8 cellular contexts compared by ENCODE assay signal in the genomic region with DNA sequence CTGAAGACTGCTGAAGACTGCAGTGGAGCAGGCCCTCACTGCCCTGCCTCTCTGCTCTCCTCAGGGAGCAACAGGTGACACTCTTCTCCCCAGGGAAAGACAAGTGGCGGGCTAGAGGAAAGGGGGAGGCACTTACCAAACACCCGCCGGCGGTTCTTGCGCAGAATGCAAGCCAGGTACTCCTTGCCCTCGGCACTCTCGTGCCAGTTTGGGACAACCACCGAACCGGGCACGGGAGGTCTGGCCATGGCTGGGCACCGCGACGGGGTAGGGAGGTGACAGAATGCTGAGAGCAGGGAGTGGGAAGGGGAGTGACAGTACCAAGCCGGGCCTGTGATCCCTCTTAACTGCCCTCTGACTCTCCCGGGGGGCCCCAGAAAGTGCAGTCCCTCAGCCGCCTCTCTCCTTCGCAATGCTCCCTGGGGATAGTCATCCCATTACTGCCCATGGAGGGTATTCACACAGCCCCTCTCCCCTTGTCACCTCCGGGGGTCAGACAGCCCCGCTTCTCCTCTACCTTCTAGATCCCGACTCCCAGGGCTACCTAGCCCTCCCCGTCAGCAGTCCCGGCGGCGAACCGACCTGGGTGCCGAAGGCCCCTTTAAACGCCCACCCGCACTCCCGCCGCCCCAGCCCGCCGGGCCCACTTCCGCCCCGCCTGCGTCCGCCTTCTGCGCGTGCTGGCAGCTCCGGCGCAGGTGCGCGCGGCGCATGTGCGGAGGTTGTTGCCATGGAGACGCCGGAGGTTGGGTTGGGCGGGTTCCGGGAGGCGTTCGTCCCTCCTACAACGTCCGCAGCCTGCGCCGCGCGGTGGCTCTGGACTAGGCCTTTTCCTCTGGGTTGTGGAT. TPM values are rescaled to one million over a fixed set of nuclear protein-coding genes. Genes with fewer than 3 reads are reported as not detected.
DNase-seq lines count a peak whose midpoint lies in the region; ATAC-seq, FAIRE-seq and TF ChIP-seq lines count a peak whose summit lies in the region.

A gene with protein sequence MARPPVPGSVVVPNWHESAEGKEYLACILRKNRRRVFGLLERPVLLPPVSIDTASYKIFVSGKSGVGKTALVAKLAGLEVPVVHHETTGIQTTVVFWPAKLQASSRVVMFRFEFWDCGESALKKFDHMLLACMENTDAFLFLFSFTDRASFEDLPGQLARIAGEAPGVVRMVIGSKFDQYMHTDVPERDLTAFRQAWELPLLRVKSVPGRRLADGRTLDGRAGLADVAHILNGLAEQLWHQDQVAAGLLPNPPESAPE (minus strand): TSS at position 689 of the 848 bp plus-strand sequence. CDS start 441 bp downstream, at position 248.

- H3K9me3 ChIP-seq in HUES48 (ENCODE audit: control insufficient read depth, insufficient read depth, low read length) (no peaks in the 10 kb centered on the region), endothelial cell of umbilical vein (replicated peaks; ENCODE audit: control insufficient read depth, insufficient read depth, low read length) (no peaks in the 10 kb centered on the region)

- DNase-seq in COLO829 (ENCODE audit: low spot score), result peak; percentile 91
- DNase-seq in NOMO-1 treated with dmso at 0.1 percent for 144 hours (lab: John Stamatoyannopoulos, UW; ENCODE audit: unreplicated experiment), result peak; percentile 85
- DNase-seq in activated CD8-positive, alpha-beta memory T cell treated with anti-CD3 and anti-CD28 coated beads, Interleukin-2, amount 50 U/mL, for 4 hours, result peak; percentile 97
- DNase-seq in endothelial cell of umbilical vein (ENCODE audit: low read depth, low spot score), result peak; percentile 89
- peak; percentile 82 for DNase-seq in middle frontal gyrus (ENCODE audit: extremely low spot score, low spot score)
- DNase-seq in stimulated activated CD8-positive, alpha-beta memory T cell treated with anti-CD3 and anti-CD28 coated beads, Interleukin-2, amount 100 ng/mL, for 48 hours (ENCODE audit: low read depth in 2 of 2), result peak; percentile 95 to 96

- H3K4me1 ChIP-seq in HUES48 (ENCODE audit: control insufficient read depth, insufficient read depth, low read length), result peaks cover 12% of the 10 kb centered on the region
- peaks cover 15% of the 10 kb centered on the region for H3K4me1 ChIP-seq in endothelial cell of umbilical vein (ENCODE audit: control insufficient read depth, extremely low read depth, insufficient read depth, low read length)

- H3K36me3 ChIP-seq in HUES48 (ENCODE audit: control insufficient read depth, insufficient read depth, low read length) (no peaks in the 10 kb centered on the region), endothelial cell of umbilical vein (ENCODE audit: control insufficient read depth in 2 of 2, extremely low read depth in 1 of 2, insufficient read depth in 2 of 2, low read length in 2 of 2) (no peaks in the 10 kb centered on the region)

- dilution Hi-C loops in endothelial cell of umbilical vein (cut with MboI; ENCODE audit: extremely low pct_ligation_motif_present, low sequenced_read_pairs), result no loop called here

- BruUV-seq in endothelial cell of umbilical vein (replicated peaks; lab: Mats Ljungman, UMichigan), result no TSS peak

- peak; percentile 87 for ATAC-seq in GM21390 (IDR thresholded peaks at IDR 0.05; ENCODE audit: unreplicated experiment)

- POLR2A ChIA-PET in endothelial cell of umbilical vein (lab: Charles Lee), result no interaction called here

- FAIRE-seq in endothelial cell of umbilical vein (lab: Jason Lieb, UNC), result peak; percentile 97

- TF ChIP-seq CTCF in endothelial cell of umbilical vein (IDR thresholded peaks at IDR 0.05; ENCODE audit: extremely low read depth in 1 of 2, insufficient read depth in 1 of 2, low read depth in 1 of 2, low read length in 2 of 2), result no peak

- H3K4me2 ChIP-seq in endothelial cell of umbilical vein (ENCODE audit: insufficient read depth, low read length), result peak within 1 kb of the TSS; percentile 91

- TF ChIP-seq POLR2A in endothelial cell of umbilical vein (IDR thresholded peaks at IDR 0.05; ENCODE audit: low read depth, low read length), result peak; percentile 73

- H4K20me1 ChIP-seq in endothelial cell of umbilical vein (replicated peaks; ENCODE audit: control insufficient read depth, extremely low read depth, insufficient read depth, low read length), result no peaks in the 10 kb centered on the region

- CTCF ChIA-PET in endothelial cell of umbilical vein (lab: Charles Lee), result interaction anchor here (1.1 to 2.0 kb wide), 6 partner anchors 12 to 158 kb away, joined by 3 to 10 read pairs (median 6); no protein-coding TSS in a partner anchor

- peak within 1 kb of the TSS; percentile 84 for H3K4me3 ChIP-seq in HUES48 (ENCODE audit: low read depth, low read length)
- H3K4me3 ChIP-seq in endothelial cell of umbilical vein (replicated peaks in 1 of 3; ENCODE audit: insufficient read depth in 1 of 3, low read depth in 1 of 3, low read length in 3 of 3), result peak within 1 kb of the TSS; percentile 2 to 53 (median 47)

- H3K27me3 ChIP-seq in HUES48 (ENCODE audit: control insufficient read depth, insufficient read depth, low read length) (no peaks in the 10 kb centered on the region), endothelial cell of umbilical vein (ENCODE audit: control insufficient read depth in 2 of 2, insufficient read depth in 2 of 2, low read length in 2 of 2) (no peaks in the 10 kb centered on the region)

- peak within 1 kb of the TSS; percentile 20; the same call in 1 of the 2 replicates for H3K9ac ChIP-seq in HUES48 (ENCODE audit: low read depth, low read length)
- H3K9ac ChIP-seq in endothelial cell of umbilical vein (replicated peaks; ENCODE audit: extremely low read depth, insufficient read depth, low read length), result peak within 1 kb of the TSS; percentile 65

- H3K9me1 ChIP-seq in endothelial cell of umbilical vein (replicated peaks; ENCODE audit: control insufficient read depth, extremely low read depth, insufficient read depth, low read length), result no peaks in the 10 kb centered on the region

- intact Hi-C loops in endothelial cell of umbilical vein (cut with micrococcal nuclease), result loop anchor here (1.0 to 2.0 kb wide), 3 partner anchors 19 to 158 kb away; no protein-coding TSS in a partner anchor

- no peaks in the 10 kb centered on the region for H3K79me2 ChIP-seq in endothelial cell of umbilical vein (ENCODE audit: control insufficient read depth, insufficient read depth, low read length)

- peak within 1 kb of the TSS; percentile 63 for H2AFZ ChIP-seq in endothelial cell of umbilical vein (ENCODE audit: low read depth, low read length)

- H3K27ac ChIP-seq in HUES48 (ENCODE audit: low read depth, low read length) (peak within 1 kb of the TSS; percentile 7), endothelial cell of umbilical vein (ENCODE audit: insufficient read depth, low read depth, low read length) (peak within 1 kb of the TSS; percentile 63)

TF ChIP-seq in endothelial cell of umbilical vein, 7 proteins besides CTCF, POLR2A, EP300 and RAD21:
- TF ChIP-seq GATA2 (IDR thresholded peaks at IDR 0.05; ENCODE audit: insufficient read depth, insufficient read length, low read depth, low read length), result no peak
- peak; percentile 90 for TF ChIP-seq POLR2AphosphoS5 (IDR thresholded peaks at IDR 0.05; ENCODE audit: insufficient read depth, low read depth, low read length)
- TF ChIP-seq, protein P1, sequence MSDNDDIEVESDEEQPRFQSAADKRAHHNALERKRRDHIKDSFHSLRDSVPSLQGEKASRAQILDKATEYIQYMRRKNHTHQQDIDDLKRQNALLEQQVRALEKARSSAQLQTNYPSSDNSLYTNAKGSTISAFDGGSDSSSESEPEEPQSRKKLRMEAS (IDR thresholded peaks at IDR 0.05; ENCODE audit: insufficient read depth, insufficient read length), result no peak

RNA-seq across cellular contexts. Expression of the gene that starts here (rescaled TPM):
- total RNA-seq in endothelial cell of umbilical vein, result 3.7 and 3.9 TPM in 2 replicates
- 4.6 and 5.9 TPM in 2 replicates for polyA plus RNA-seq in endothelial cell of umbilical vein
- polyA plus RNA-seq in endothelial cell of umbilical vein (2011; cell fraction: cytosol; rRNA removed), result 5.1 and 6.7 TPM in 2 replicates
- polyA plus RNA-seq in endothelial cell of umbilical vein (2011; cell fraction: nucleus; rRNA removed), result 2.1 and 3.9 TPM in 2 replicates
- polyA plus RNA-seq in endothelial cell of umbilical vein (2012), result 4.8 and 5.2 TPM in 2 replicates
- 5.0 and 8.4 TPM in 2 replicates for polyA minus RNA-seq in endothelial cell of umbilical vein
- 9.8 TPM for polyA minus RNA-seq in endothelial cell of umbilical vein (2011; cell fraction: cytosol; rRNA and poly(A)+ RNA removed)
- polyA minus RNA-seq in endothelial cell of umbilical vein (2011; cell fraction: nucleus; rRNA and poly(A)+ RNA removed), result 3.4 and 4.0 TPM in 2 replicates

Comparison
In these comparisons a context has a peak if more than half of its experiments do, and no peak if none do; other contexts are left out.
1. Peak in every context shown above with its lines: DNase-seq, ATAC-seq, H3K4me3 ChIP-seq and H3K27ac ChIP-seq.